In the genomic region with DNA sequence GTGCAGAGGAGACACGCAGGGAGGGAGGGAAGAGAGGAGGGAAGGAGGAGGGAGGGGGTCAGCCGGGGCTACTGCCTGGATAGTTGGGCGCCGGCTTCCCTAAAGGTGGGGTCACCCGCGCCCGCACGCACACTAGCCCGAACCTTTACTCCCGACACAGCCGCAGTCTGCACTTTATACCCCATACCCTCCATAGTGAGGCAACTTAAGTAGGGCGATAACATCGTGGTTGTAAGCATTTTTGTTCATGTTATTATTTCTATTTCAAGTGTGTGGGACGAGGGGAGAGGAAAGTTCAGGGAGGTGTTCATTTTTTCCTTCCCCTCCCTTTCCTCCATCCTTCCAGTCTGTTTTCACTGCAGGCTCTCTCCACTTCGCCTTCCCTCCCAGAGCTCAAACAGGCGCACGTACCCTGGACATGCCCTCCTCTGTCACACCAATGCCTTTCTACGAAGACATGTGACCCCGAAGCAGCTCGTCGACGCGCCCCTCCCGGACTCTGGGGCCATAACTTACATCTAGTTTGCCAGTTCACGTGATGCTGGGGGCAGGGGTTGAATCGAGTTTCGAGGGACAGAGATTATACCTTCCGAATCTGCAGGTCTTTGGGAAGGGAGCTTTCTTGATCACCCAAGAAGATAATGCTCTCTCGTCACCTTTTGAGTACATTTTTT, we compare ENCODE assay signal across 8 cellular contexts. TPM values are rescaled to one million over a fixed set of nuclear protein-coding genes. Genes with fewer than 3 reads are reported as not detected.
A peak's percentile ranks its signal among the peaks of the same experiment; 100 is the strongest.
DNase-seq lines count a peak whose midpoint lies in the region; ATAC-seq and TF ChIP-seq lines count a peak whose summit lies in the region.

A gene with protein sequence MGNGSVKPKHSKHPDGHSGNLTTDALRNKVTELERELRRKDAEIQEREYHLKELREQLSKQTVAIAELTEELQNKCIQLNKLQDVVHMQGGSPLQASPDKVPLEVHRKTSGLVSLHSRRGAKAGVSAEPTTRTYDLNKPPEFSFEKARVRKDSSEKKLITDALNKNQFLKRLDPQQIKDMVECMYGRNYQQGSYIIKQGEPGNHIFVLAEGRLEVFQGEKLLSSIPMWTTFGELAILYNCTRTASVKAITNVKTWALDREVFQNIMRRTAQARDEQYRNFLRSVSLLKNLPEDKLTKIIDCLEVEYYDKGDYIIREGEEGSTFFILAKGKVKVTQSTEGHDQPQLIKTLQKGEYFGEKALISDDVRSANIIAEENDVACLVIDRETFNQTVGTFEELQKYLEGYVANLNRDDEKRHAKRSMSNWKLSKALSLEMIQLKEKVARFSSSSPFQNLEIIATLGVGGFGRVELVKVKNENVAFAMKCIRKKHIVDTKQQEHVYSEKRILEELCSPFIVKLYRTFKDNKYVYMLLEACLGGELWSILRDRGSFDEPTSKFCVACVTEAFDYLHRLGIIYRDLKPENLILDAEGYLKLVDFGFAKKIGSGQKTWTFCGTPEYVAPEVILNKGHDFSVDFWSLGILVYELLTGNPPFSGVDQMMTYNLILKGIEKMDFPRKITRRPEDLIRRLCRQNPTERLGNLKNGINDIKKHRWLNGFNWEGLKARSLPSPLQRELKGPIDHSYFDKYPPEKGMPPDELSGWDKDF (minus strand): TSS at position 4 of the 674 bp plus-strand sequence. CDS start 10,175 bp downstream, outside the sequence.

- intact Hi-C loops in ovary (cut with DNase I), result no loop called here

- H3K9me3 ChIP-seq in RWPE2 (ENCODE audit: severe bottlenecking) (no peaks in the 10 kb centered on the region), fibroblast of lung (ENCODE audit: control insufficient read depth, insufficient read depth, low read depth, low read length) (no peaks in the 10 kb centered on the region), ovary (no peaks in the 10 kb centered on the region)

- no peak for TF ChIP-seq EP300 in ovary (IDR thresholded peaks at IDR 0.05)

- peak within 1 kb of the TSS; percentile 90 for H2AFZ ChIP-seq in fibroblast of lung (ENCODE audit: low read length)

- H3K79me2 ChIP-seq in fibroblast of lung (ENCODE audit: control insufficient read depth, insufficient read depth, low read length), result peaks cover 10% of the 10 kb centered on the region

- H3K36me3 ChIP-seq in RWPE2 (ENCODE audit: low read depth), result no peaks in the 10 kb centered on the region
- H3K36me3 ChIP-seq in fibroblast of lung (ENCODE audit: control insufficient read depth, insufficient read depth, low read length), result no peaks in the 10 kb centered on the region
- H3K36me3 ChIP-seq in ovary, result no peaks in the 10 kb centered on the region

- H3K27me3 ChIP-seq in RWPE2 (ENCODE audit: insufficient read depth, poor library complexity, severe bottlenecking), result peaks cover 22% of the 10 kb centered on the region
- H3K27me3 ChIP-seq in fibroblast of lung (ENCODE audit: control insufficient read depth, insufficient read depth, low read length), result no peaks in the 10 kb centered on the region
- H3K27me3 ChIP-seq in ovary, result no peaks in the 10 kb centered on the region

- H3K27ac ChIP-seq in RWPE2 (ENCODE audit: poor library complexity, severe bottlenecking) (no peak within 1 kb of the TSS), fibroblast of lung (ENCODE audit: insufficient read depth, low read length) (peak within 1 kb of the TSS; percentile 42), ovary (no peak within 1 kb of the TSS)

- ATAC-seq in RWPE2 (ENCODE audit: low read depth), result peak; percentile 22; the same call in 2 of the 3 replicates
- ATAC-seq in HG02588 (IDR thresholded peaks at IDR 0.05; ENCODE audit: unreplicated experiment), result no peak
- ATAC-seq in HG03025 (IDR thresholded peaks at IDR 0.05; ENCODE audit: low FRiP score, unreplicated experiment), result no peak

- H3K4me1 ChIP-seq in RWPE2 (ENCODE audit: insufficient read depth, poor library complexity, severe bottlenecking), result no peaks in the 10 kb centered on the region
- peaks cover 2% of the 10 kb centered on the region for H3K4me1 ChIP-seq in fibroblast of lung (ENCODE audit: control insufficient read depth, extremely low read depth, insufficient read depth, low read length)
- peaks cover 5% of the 10 kb centered on the region for H3K4me1 ChIP-seq in ovary (ENCODE audit: insufficient read depth)

- H3K4me3 ChIP-seq in RWPE2 (ENCODE audit: severe bottlenecking) (peak within 1 kb of the TSS; percentile 34), fibroblast of lung (replicated peaks in 1 of 4; ENCODE audit: control extremely low read depth in 1 of 4, insufficient read depth in 1 of 4, low read depth in 3 of 4, low read length in 4 of 4) (peak within 1 kb of the TSS; percentile 60 to 77 (median 68)), ovary (peak within 1 kb of the TSS; percentile 23)

- no peak for TF ChIP-seq CTCF in RWPE2 (IDR thresholded peaks at IDR 0.05; ENCODE audit: poor library complexity, severe bottlenecking)
- TF ChIP-seq CTCF in fibroblast of lung (conservative IDR thresholded peaks at IDR 0.05 in 1 of 2, IDR thresholded peaks at IDR 0.05 in 1 of 2; ENCODE audit: low read depth in 1 of 2, low read length in 2 of 2), result no peak
- no peak for TF ChIP-seq CTCF in ovary (IDR thresholded peaks at IDR 0.05)

- no peaks in the 10 kb centered on the region for H4K20me1 ChIP-seq in fibroblast of lung (ENCODE audit: control insufficient read depth, extremely low read depth, insufficient read depth, low read length)

- no peak for TF ChIP-seq POLR2A in ovary (IDR thresholded peaks at IDR 0.05)

- peak within 1 kb of the TSS; percentile 82 for H3K4me2 ChIP-seq in fibroblast of lung (ENCODE audit: extremely low read depth, insufficient read depth, low read length)

- H3K9ac ChIP-seq in fibroblast of lung (ENCODE audit: insufficient read depth, low read length), result peak within 1 kb of the TSS; percentile 61

- DNase-seq in D341Med (ENCODE audit: low spot score) (peak; percentile 30), RWPE2 (ENCODE audit: low spot score) (no peak), fibroblast of lung (ENCODE audit: low read depth in 2 of 2) (peak; percentile 6 to 73), ovary (no peak), NCI-H526 (lab: John Stamatoyannopoulos, UW) (no peak), SKM-1 treated with dmso at 0.1 percent for 144 hours (lab: John Stamatoyannopoulos, UW; ENCODE audit: unreplicated experiment) (no peak)

- WGBS in ovary, 3 donors, result 3 to 5% (median 4%) methylated on average over 29 of the region's 29 CpGs

RNA-seq across cellular contexts. Expression of the gene that starts here (rescaled TPM):
- total RNA-seq in fibroblast of lung (17.5 and 26.5 TPM in 2 replicates), ovary (under 1 TPM in 4 of 7 donors, not detected in 3; 0.08 to 0.60 (median 0.21) TPM)
- polyA plus RNA-seq in fibroblast of lung (2.8 and 8.6 TPM in 2 replicates), ovary (under 1 TPM; 0.13 to 0.15 TPM)
- 2.8 and 7.8 TPM in 2 replicates for polyA plus RNA-seq in fibroblast of lung (2012)
- 3.7 and 4.2 TPM in 2 replicates for polyA minus RNA-seq in fibroblast of lung (ENCODE audit: low replicate concordance)

Comparison
In these comparisons a context has a peak if more than half of its experiments do, and no peak if none do; other contexts are left out.
1. RNA of the gene that starts here (total RNA-seq): 17.5 to 26.5 TPM in fibroblast of lung; 0.08 to 0.60 TPM in ovary; every median in the first group is over 10 times any median in the second.
2. DNase-seq: peak in D341Med (single experiment) and fibroblast of lung (2 of 2); none in RWPE2 (single experiment), ovary (0 of 5), NCI-H526 (0 of 2) and SKM-1 treated with dmso at 0.1 percent for 144 hours (single experiment).
3. Peak in every context shown above with its lines, with median percentiles within 50 percentile points of each other: H3K4me3 ChIP-seq.